Comparison of ENCODE assay signal across 18 cellular contexts in genomic region chr3:165753560-165753959, GRCh38.
DNase-seq lines count a peak whose midpoint lies in the region; ATAC-seq, FAIRE-seq and TF ChIP-seq lines count a peak whose summit lies in the region.
"Had no signal": no experiment of that assay in that cellular context is flagged by ENCODE, and none has a peak within 500 bp of the region (broad histone marks: within the 10 kb centered on the region; RNA-seq: fewer than 3 reads in every experiment).

No MANE protein-coding gene starts in this region.

- peaks cover 3% of the 10 kb centered on the region for H3K4me1 Mint-ChIP-seq in endothelial cell (ENCODE audit: unreplicated experiment)
- H3K4me1 Mint-ChIP-seq: activated CD4-positive, alpha-beta T cell treated with anti-CD3 and anti-CD28 coated beads for 36 hours had no signal

- ATAC-seq in GM19328 (IDR thresholded peaks at IDR 0.05; ENCODE audit: unreplicated experiment) = no peak
- ATAC-seq: activated CD4-positive, alpha-beta T cell treated with anti-CD3 and anti-CD28 coated beads for 36 hours; body of pancreas; HCT116 had no signal

- no peaks in the 10 kb centered on the region for H3K9me3 Mint-ChIP-seq in endothelial cell (ENCODE audit: unreplicated experiment)

- H3K36me3 Mint-ChIP-seq in endothelial cell (ENCODE audit: low read depth, unreplicated experiment) = no peaks in the 10 kb centered on the region

- no peaks in the 10 kb centered on the region for H3K27me3 ChIP-seq in bronchial epithelial cell (ENCODE audit: control insufficient read depth, insufficient read depth, low read length)
- H3K27me3 ChIP-seq: body of pancreas, dorsolateral prefrontal cortex, spleen had no signal

- no peaks in the 10 kb centered on the region for H3K36me3 ChIP-seq in bronchial epithelial cell (ENCODE audit: control insufficient read depth, insufficient read depth, low read length)
- H3K36me3 ChIP-seq: left ventricle myocardium inferior, spleen, thoracic aorta had no signal

- no peak overlapping the region for H3K4me3 Mint-ChIP-seq in endothelial cell (ENCODE audit: unreplicated experiment)
- H3K4me3 Mint-ChIP-seq: activated CD4-positive, alpha-beta T cell treated with anti-CD3 and anti-CD28 coated beads for 36 hours; activated naive CD4-positive, alpha-beta T cell treated with anti-CD3 and anti-CD28 coated beads for 36 hours had no signal

- no peak for FAIRE-seq in bronchial epithelial cell (lab: Jason Lieb, UNC)
- FAIRE-seq: GM18507 had no signal

- H3K27ac Mint-ChIP-seq in endothelial cell (ENCODE audit: unreplicated experiment) = no peak overlapping the region
- H3K27ac Mint-ChIP-seq: activated CD4-positive, alpha-beta T cell treated with anti-CD3 and anti-CD28 coated beads for 36 hours; activated naive CD4-positive, alpha-beta T cell treated with anti-CD3 and anti-CD28 coated beads for 36 hours had no signal

- DNase-seq in COLO829 (ENCODE audit: low spot score) (peak; percentile 13), NCI-H1105 (lab: John Stamatoyannopoulos, UW) (peak; percentile 49), bronchial epithelial cell (ENCODE audit: low read depth) (peak; percentile 57), kidney glomerular epithelial cell (lab: John Stamatoyannopoulos, UW) (peak; percentile 3), endothelial cell (ENCODE audit: low spot score) (no peak), NCI-H128 (lab: John Stamatoyannopoulos, UW; ENCODE audit: unreplicated experiment) (no peak), GOT3 (lab: John Stamatoyannopoulos, UW) (no peak)
- DNase-seq: activated CD4-positive, alpha-beta T cell treated with anti-CD3 and anti-CD28 coated beads for 36 hours; activated naive CD4-positive, alpha-beta T cell treated with anti-CD3 and anti-CD28 coated beads for 36 hours; left ventricle myocardium inferior; spleen; T-helper 9 cell had no signal

- TF ChIP-seq CTCF in bronchial epithelial cell (IDR thresholded peaks at IDR 0.05; ENCODE audit: insufficient read depth, low read length, severe bottlenecking) (no peak), endothelial cell (IDR thresholded peaks at IDR 0.05; ENCODE audit: unreplicated experiment) (no peak)

- no peak overlapping the region for H3K4me3 ChIP-seq in bronchial epithelial cell (ENCODE audit: low read depth, low read length)
- H3K4me3 ChIP-seq: body of pancreas, dorsolateral prefrontal cortex, left ventricle myocardium inferior, spleen, thoracic aorta had no signal

- H3K27me3 Mint-ChIP-seq in endothelial cell (ENCODE audit: unreplicated experiment) = no peaks in the 10 kb centered on the region
- H3K27me3 Mint-ChIP-seq: activated CD4-positive, alpha-beta T cell treated with anti-CD3 and anti-CD28 coated beads for 36 hours had no signal

Comparison
In these comparisons a context has a peak if more than half of its experiments do, and no peak if none do; other contexts are left out.
1. DNase-seq: peak in COLO829 (single experiment), NCI-H1105 (single experiment), bronchial epithelial cell (single experiment) and kidney glomerular epithelial cell (single experiment); none in endothelial cell (single experiment), NCI-H128 (single experiment) and GOT3 (single experiment).